Comparison of ENCODE assay signal across 21 cellular contexts in genomic region chr12:50121636-50122035, GRCh38. TPM values are rescaled to one million over a fixed set of nuclear protein-coding genes. Genes with fewer than 3 reads are reported as not detected.
DNase-seq lines count a peak whose midpoint lies in the region; ATAC-seq, FAIRE-seq and TF ChIP-seq lines count a peak whose summit lies in the region.
"Had no signal": no experiment of that assay in that cellular context is flagged by ENCODE, and none has a peak within 500 bp of the region (broad histone marks: within the 10 kb centered on the region; RNA-seq: fewer than 3 reads in every experiment).

No MANE protein-coding gene starts in this region.

- H3K27me3 ChIP-seq in Peyer's patch (no peaks in the 10 kb centered on the region), small intestine (ENCODE audit: control insufficient read depth in 2 of 2, insufficient read depth in 2 of 2, low read length in 2 of 2) (no peaks in the 10 kb centered on the region)

- FAIRE-seq in small intestine (lab: Jason Lieb, UNC) = no peak
- FAIRE-seq: H54 had no signal

- no peaks in the 10 kb centered on the region for H3K27me3 Mint-ChIP-seq in activated CD8-positive, alpha-beta memory T cell treated with anti-CD3 and anti-CD28 coated beads, Interleukin-2, amount 10 ng/mL, durations not matched to agents 7 days and 5 days
- no peaks in the 10 kb centered on the region for H3K27me3 Mint-ChIP-seq in natural killer cell (ENCODE audit: low read depth in 2 of 2)

- peak overlapping the region in 3 of 4 donors; percentile 6 to 55 (median 9) for H3K27ac ChIP-seq in Peyer's patch
- no peak overlapping the region for H3K27ac ChIP-seq in small intestine (ENCODE audit: low read depth in 1 of 2, low read length in 1 of 2)
- H3K27ac ChIP-seq: 22Rv1, C4-2B had no signal

- no peak for TF ChIP-seq POLR2A in Peyer's patch (IDR thresholded peaks at IDR 0.05)

- H3K36me3 ChIP-seq in Peyer's patch (peaks cover 0 to 58% (median 0%) of the 10 kb centered on the region in 3 donors), small intestine (ENCODE audit: control insufficient read depth in 2 of 2, insufficient read depth in 2 of 2, low read length in 2 of 2) (peaks cover 5 to 7% of the 10 kb centered on the region in 2 donors)

- H3K9me3 ChIP-seq in Peyer's patch = no peaks in the 10 kb centered on the region
- H3K9me3 ChIP-seq in small intestine (ENCODE audit: control insufficient read depth, low read depth) = no peaks in the 10 kb centered on the region
- H3K9me3 ChIP-seq: Caco-2 had no signal

- 51 to 87% (median 54%) methylated on average over 5 of the region's 5 CpGs for WGBS in small intestine, 3 donors

- no peak overlapping the region for H3K4me3 ChIP-seq in Peyer's patch
- H3K4me3 ChIP-seq in small intestine (ENCODE audit: low read depth in 1 of 2, low read length in 2 of 2) = no peak overlapping the region

- CTCF ChIA-PET in activated CD8-positive, alpha-beta memory T cell treated with anti-CD3 and anti-CD28 coated beads, Interleukin-2, amount 10 ng/mL, durations not matched to agents 7 days and 5 days (lab: Charles Lee) = interaction anchor here (0.5 to 4.6 kb wide), 3 partner anchors 11 to 154 kb away, joined by 3 to 26 read pairs (median 3); partner anchors contain the start of gene COX14

- no peak for DNase-seq in activated CD8-positive, alpha-beta memory T cell treated with anti-CD3 and anti-CD28 coated beads, Interleukin-2, amount 10 ng/mL, durations not matched to agents 7 days and 5 days
- DNase-seq in activated CD8-positive, alpha-beta memory T cell treated with anti-CD3 and anti-CD28 coated beads for 24 hours = no peak
- DNase-seq in Peyer's patch = no peak
- DNase-seq in islet precursor cell = peak; percentile 35
- DNase-seq in small intestine = peak; percentile 74
- DNase-seq in germinal center (ENCODE audit: low spot score) = no peak
- DNase-seq in natural killer cell = no peak
- DNase-seq: AML-193, Caco-2, GDM1, KG1, MV-4-11, NCI-H187 treated with DMSO at 0.1 percent for 48 hours, NCI-H345, NCI-H524 treated with DMSO at 0.1 percent for 48 hours, RPMI8226, SIG-M5 had no signal

- TF ChIP-seq CTCF in Peyer's patch (IDR thresholded peaks at IDR 0.05) (no peak), natural killer cell (IDR thresholded peaks at IDR 0.05) (no peak)

- H3K36me3 Mint-ChIP-seq in activated CD8-positive, alpha-beta memory T cell treated with anti-CD3 and anti-CD28 coated beads, Interleukin-2, amount 10 ng/mL, durations not matched to agents 7 days and 5 days = peaks cover 29% of the 10 kb centered on the region
- H3K36me3 Mint-ChIP-seq in natural killer cell = no peaks in the 10 kb centered on the region

- H3K4me1 ChIP-seq in Peyer's patch (peaks cover 0 to 27% (median 0%) of the 10 kb centered on the region in 4 donors), small intestine (ENCODE audit: control insufficient read depth in 2 of 2, insufficient read depth in 1 of 2, low read depth in 1 of 2, low read length in 1 of 2) (peaks cover 3 to 7% of the 10 kb centered on the region in 2 donors)

- H3K27ac Mint-ChIP-seq in activated CD8-positive, alpha-beta memory T cell treated with anti-CD3 and anti-CD28 coated beads, Interleukin-2, amount 10 ng/mL, durations not matched to agents 7 days and 5 days = peak overlapping the region; percentile 47
- H3K27ac Mint-ChIP-seq in natural killer cell = peak overlapping the region in 1 of 2 donors; percentile 42

- peaks cover 13% of the 10 kb centered on the region for H3K4me1 Mint-ChIP-seq in activated CD8-positive, alpha-beta memory T cell treated with anti-CD3 and anti-CD28 coated beads, Interleukin-2, amount 10 ng/mL, durations not matched to agents 7 days and 5 days
- peaks cover 24 to 40% of the 10 kb centered on the region in 2 donors for H3K4me1 Mint-ChIP-seq in natural killer cell

- H3K9me3 Mint-ChIP-seq in activated CD8-positive, alpha-beta memory T cell treated with anti-CD3 and anti-CD28 coated beads, Interleukin-2, amount 10 ng/mL, durations not matched to agents 7 days and 5 days (ENCODE audit: low read depth) = no peaks in the 10 kb centered on the region
- no peaks in the 10 kb centered on the region for H3K9me3 Mint-ChIP-seq in natural killer cell

- intact Hi-C loops in natural killer cell (cut with micrococcal nuclease) = no loop called here

- H3K4me3 Mint-ChIP-seq in activated CD8-positive, alpha-beta memory T cell treated with anti-CD3 and anti-CD28 coated beads, Interleukin-2, amount 10 ng/mL, durations not matched to agents 7 days and 5 days = no peak overlapping the region
- H3K4me3 Mint-ChIP-seq in natural killer cell = no peak overlapping the region

- ATAC-seq in activated CD8-positive, alpha-beta memory T cell treated with anti-CD3 and anti-CD28 coated beads, Interleukin-2, amount 10 ng/mL, durations not matched to agents 7 days and 5 days = no peak
- ATAC-seq in HG02798 (IDR thresholded peaks at IDR 0.05; ENCODE audit: poor library complexity, unreplicated experiment) = no peak
- no peak for ATAC-seq in natural killer cell

RNA-seq across cellular contexts. Expression of gene COX14, which starts 9.6 kb away (rescaled TPM):
- total RNA-seq in activated CD8-positive, alpha-beta memory T cell treated with anti-CD3 and anti-CD28 coated beads, Interleukin-2, amount 10 ng/mL, durations not matched to agents 7 days and 5 days = 10 to 100 TPM; 55.1 to 64.5 TPM
- total RNA-seq in Peyer's patch (100 to 1,000 TPM in 1 of 4 donors, 10 to 100 TPM in 3; 75.3 to 115 (median 86.4) TPM), natural killer cell (10 to 100 TPM; 32.8 to 42.6 (median 36.7) TPM)
- 100 to 1,000 TPM; 133 to 236 (median 182) TPM for polyA plus RNA-seq in small intestine

RNA-seq across cellular contexts. Expression of gene GPD1, which starts 17.8 kb away (rescaled TPM):
- under 1 TPM in 1 of 2 experiments, not detected in 1; 0.30 TPM for total RNA-seq in activated CD8-positive, alpha-beta memory T cell treated with anti-CD3 and anti-CD28 coated beads, Interleukin-2, amount 10 ng/mL, durations not matched to agents 7 days and 5 days
- total RNA-seq in Peyer's patch (100 to 1,000 TPM in 3 of 4 donors, 10 to 100 TPM in 1; 41.3 to 409 (median 291) TPM), natural killer cell (under 1 TPM in 1 of 3 donors, not detected in 2; 0.65 TPM)
- 100 to 1,000 TPM in 2 of 3 donors, 10 to 100 TPM in 1; 97.1 to 198 (median 117) TPM for polyA plus RNA-seq in small intestine

RNA-seq across cellular contexts. Expression of gene SMARCD1, which starts 36.5 kb away (rescaled TPM):
- 10 to 100 TPM; 62.0 to 80.8 TPM for total RNA-seq in activated CD8-positive, alpha-beta memory T cell treated with anti-CD3 and anti-CD28 coated beads, Interleukin-2, amount 10 ng/mL, durations not matched to agents 7 days and 5 days
- total RNA-seq in Peyer's patch (100 to 1,000 TPM in 2 of 4 donors, 10 to 100 TPM in 2; 76.5 to 126 (median 95.1) TPM), natural killer cell (10 to 100 TPM; 81.3 to 97.0 (median 88.6) TPM)
- polyA plus RNA-seq in small intestine = 10 to 100 TPM; 18.1 to 20.9 (median 20.6) TPM

RNA-seq across cellular contexts. Expression of gene CERS5, which starts 45.5 kb away (rescaled TPM):
- 10 to 100 TPM; 55.0 to 56.3 TPM for total RNA-seq in activated CD8-positive, alpha-beta memory T cell treated with anti-CD3 and anti-CD28 coated beads, Interleukin-2, amount 10 ng/mL, durations not matched to agents 7 days and 5 days
- total RNA-seq in Peyer's patch (10 to 100 TPM; 15.2 to 84.2 (median 23.2) TPM), natural killer cell (10 to 100 TPM; 69.9 to 81.2 (median 75.8) TPM)
- 10 to 100 TPM; 10.1 to 22.3 (median 15.4) TPM for polyA plus RNA-seq in small intestine

Comparison
In these comparisons a context has a peak if more than half of its experiments do, and no peak if none do; other contexts are left out.
1. DNase-seq: peak in islet precursor cell (single experiment) and small intestine (single experiment); none in activated CD8-positive, alpha-beta memory T cell treated with anti-CD3 and anti-CD28 coated beads, Interleukin-2, amount 10 ng/mL, durations not matched to agents 7 days and 5 days (single experiment), activated CD8-positive, alpha-beta memory T cell treated with anti-CD3 and anti-CD28 coated beads for 24 hours (single experiment), Peyer's patch (0 of 3), germinal center (single experiment) and natural killer cell (single experiment).
2. H3K27ac ChIP-seq: peak in Peyer's patch (3 of 4); none in small intestine (0 of 2).
3. RNA of gene GPD1, which starts 17.8 kb away (total RNA-seq): 41.3 to 409 TPM in Peyer's patch; 0.30 TPM in activated CD8-positive, alpha-beta memory T cell treated with anti-CD3 and anti-CD28 coated beads, Interleukin-2, amount 10 ng/mL, durations not matched to agents 7 days and 5 days and 0.65 TPM in natural killer cell; every median in the first group is over 10 times any median in the second.